Comparison of ENCODE assay signal across 20 cellular contexts in genomic region chr20:8322654-8323053, GRCh38.
"Had no signal": no experiment of that assay in that cellular context is flagged by ENCODE, and none has a peak within 500 bp of the region (broad histone marks: within the 10 kb centered on the region; RNA-seq: fewer than 3 reads in every experiment).

No MANE protein-coding gene starts in this region.

- H3K4me2 ChIP-seq: hepatocyte had no signal

- DNase-seq: colonic mucosa; cortex of kidney; dorsolateral prefrontal cortex; effector CD4-positive, alpha-beta T cell; effector memory CD4-positive, alpha-beta T cell; foreskin keratinocyte; heart left ventricle; hypothalamus; immature natural killer cell; islet precursor cell; kidney; kidney glomerular epithelial cell; left lung; left ventricle myocardium superior; lower lobe of right lung; mesenchymal stem cell; mucosa of descending colon had no signal

- H2AFZ ChIP-seq: hepatocyte had no signal

- H3K9me3 ChIP-seq: colonic mucosa, esophagus muscularis mucosa, gastroesophageal sphincter, heart left ventricle, left lung, lower lobe of right lung, mucosa of descending colon had no signal

- H3K27ac ChIP-seq: colonic mucosa, dorsolateral prefrontal cortex, esophagus muscularis mucosa, foreskin keratinocyte, gastroesophageal sphincter, heart left ventricle, hepatocyte, left lung, lower lobe of right lung had no signal

- H3K27me3 ChIP-seq: colonic mucosa, dorsolateral prefrontal cortex, esophagus muscularis mucosa, foreskin keratinocyte, gastroesophageal sphincter, heart left ventricle, hepatocyte, left lung had no signal

- H3K79me2 ChIP-seq: hepatocyte had no signal

- H3K4me3 ChIP-seq: colonic mucosa, dorsolateral prefrontal cortex, esophagus muscularis mucosa, gastroesophageal sphincter, heart left ventricle, hepatocyte, left lung, lower lobe of right lung, mucosa of descending colon had no signal

- H3K36me3 ChIP-seq: colonic mucosa, esophagus muscularis mucosa, gastroesophageal sphincter, heart left ventricle, left lung, lower lobe of right lung had no signal

- H3K4me1 ChIP-seq: colonic mucosa, foreskin keratinocyte, lower lobe of right lung had no signal

- ATAC-seq: foreskin keratinocyte, gastroesophageal sphincter, heart left ventricle, left lung, left ventricle myocardium superior, lower lobe of right lung, mucosa of descending colon had no signal
